8 cellular contexts compared by ENCODE assay signal in genomic region chr5:138542956-138543729, GRCh38. TPM values are rescaled to one million over a fixed set of nuclear protein-coding genes. Genes with fewer than 3 reads are reported as not detected.
DNase-seq lines count a peak whose midpoint lies in the region; ATAC-seq, FAIRE-seq and TF ChIP-seq lines count a peak whose summit lies in the region.

ETF1 (minus strand) TSS chr5:138543236; CDS start chr5:138542918, 318 bp downstream.

- peaks cover 40% of the 10 kb centered on the region for H4K20me1 ChIP-seq in IMR-90 (ENCODE audit: insufficient read depth, low read length)
- H4K20me1 ChIP-seq in endothelial cell of umbilical vein (replicated peaks; ENCODE audit: control insufficient read depth, extremely low read depth, insufficient read depth, low read length) = peaks cover 8% of the 10 kb centered on the region

- H2AK5ac ChIP-seq in IMR-90 (ENCODE audit: low read depth, low read length) = peak within 1 kb of the TSS; percentile 89

- peaks cover 10% of the 10 kb centered on the region; the same call in 1 of the 2 replicates for H3K9me1 ChIP-seq in IMR-90 (ENCODE audit: insufficient read depth, low read length)
- no peaks in the 10 kb centered on the region for H3K9me1 ChIP-seq in endothelial cell of umbilical vein (replicated peaks; ENCODE audit: control insufficient read depth, extremely low read depth, insufficient read depth, low read length)

- H3K9me3 ChIP-seq in IMR-90 (ENCODE audit: control insufficient read depth, insufficient read depth, low read length) (no peaks in the 10 kb centered on the region), endothelial cell of umbilical vein (replicated peaks; ENCODE audit: control insufficient read depth, insufficient read depth, low read length) (no peaks in the 10 kb centered on the region)

- peak; percentile 98 for FAIRE-seq in endothelial cell of umbilical vein (lab: Jason Lieb, UNC)

- TF ChIP-seq POLR2A in IMR-90 (IDR thresholded peaks at IDR 0.05; ENCODE audit: low read depth, low read length) (peak; percentile 92), endothelial cell of umbilical vein (IDR thresholded peaks at IDR 0.05; ENCODE audit: low read depth, low read length) (no peak)

- H4K8ac ChIP-seq in IMR-90 (ENCODE audit: low read depth in 2 of 2, low read length in 2 of 2) = peak within 1 kb of the TSS; percentile 93 to 99

- H3K79me1 ChIP-seq in IMR-90 (ENCODE audit: low read depth in 1 of 2, low read length in 2 of 2) = peaks cover 9 to 53% of the 10 kb centered on the region in 2 experiments; a peak in 3 of 4 replicates

- H3K14ac ChIP-seq in IMR-90 (replicated peaks; ENCODE audit: low read depth, low read length) = peak within 1 kb of the TSS; percentile 100

- POLR2A ChIA-PET in IMR-90 (lab: Charles Lee; ENCODE audit: unreplicated experiment) = interaction anchor here (2.3 kb wide), 1 partner anchor 78 kb away, joined by 7 read pairs; the partner anchor contains the start of gene EGR1
- POLR2A ChIA-PET in endothelial cell of umbilical vein (lab: Charles Lee) = interaction anchor here (0.7 to 1.6 kb wide), 4 partner anchors 11 to 751 kb away, joined by 3 to 5 read pairs (median 4); no protein-coding TSS in a partner anchor

- 4% methylated on average over 13 of the region's 70 CpGs; no CpG with 5 or more reads in 1 of the 2 experiments for WGBS in IMR-90 (ENCODE audit: extremely low coverage in 2 of 2, insufficient read length in 1 of 2), 2 experiments

- peaks cover 88% of the 10 kb centered on the region for H3K79me2 ChIP-seq in endothelial cell of umbilical vein (ENCODE audit: control insufficient read depth, insufficient read depth, low read length)

- H3K27me3 ChIP-seq in IMR-90 (ENCODE audit: control insufficient read depth, insufficient read depth, low read length) (no peaks in the 10 kb centered on the region), endothelial cell of umbilical vein (ENCODE audit: control insufficient read depth in 2 of 2, insufficient read depth in 2 of 2, low read length in 2 of 2) (no peaks in the 10 kb centered on the region)

- DNase-seq in DMS 273 (lab: John Stamatoyannopoulos, UW; ENCODE audit: unreplicated experiment) (peak; percentile 100), IMR-90 (peak; percentile 99), OCI-M1 (lab: John Stamatoyannopoulos, UW) (peak; percentile 99), activated T-cell treated with anti-CD3 and anti-CD28 coated beads for 24 hours (ENCODE audit: low read depth) (peak; percentile 100), endothelial cell of umbilical vein (ENCODE audit: low read depth, low spot score) (peak; percentile 100), middle frontal gyrus (ENCODE audit: extremely low spot score, low spot score) (peak; percentile 99)
- peak; percentile 99 for DNase-seq in stimulated activated CD8-positive, alpha-beta memory T cell treated with anti-CD3 and anti-CD28 coated beads, Interleukin-2, amount 100 ng/mL, for 48 hours (ENCODE audit: low read depth in 2 of 2)

- peak within 1 kb of the TSS; percentile 79 for H4K5ac ChIP-seq in IMR-90 (ENCODE audit: low read depth, low read length)

- H2BK120ac ChIP-seq in IMR-90 (ENCODE audit: low read depth, low read length) = peak within 1 kb of the TSS; percentile 96

- H3K9ac ChIP-seq in IMR-90 (ENCODE audit: low read depth, low read length) = peak within 1 kb of the TSS; percentile 91
- peak within 1 kb of the TSS; percentile 100 for H3K9ac ChIP-seq in endothelial cell of umbilical vein (replicated peaks; ENCODE audit: extremely low read depth, insufficient read depth, low read length)

- no TSS peak for BruUV-seq in IMR-90 (replicated peaks; lab: Mats Ljungman, UMichigan)
- BruUV-seq in endothelial cell of umbilical vein (replicated peaks; lab: Mats Ljungman, UMichigan) = no TSS peak

- peak within 1 kb of the TSS; percentile 98 for H2AFZ ChIP-seq in IMR-90 (replicated peaks; ENCODE audit: low read length, poor library complexity)
- peak within 1 kb of the TSS; percentile 92 for H2AFZ ChIP-seq in endothelial cell of umbilical vein (ENCODE audit: low read depth, low read length)

- peaks cover 6% of the 10 kb centered on the region for H3K4me1 ChIP-seq in IMR-90 (ENCODE audit: control insufficient read depth, insufficient read depth, low read length)
- H3K4me1 ChIP-seq in endothelial cell of umbilical vein (ENCODE audit: control insufficient read depth, extremely low read depth, insufficient read depth, low read length) = peaks cover 33% of the 10 kb centered on the region

- H3K4me3 ChIP-seq in IMR-90 (ENCODE audit: insufficient read depth, low read depth, low read length) (peak within 1 kb of the TSS; percentile 76), endothelial cell of umbilical vein (replicated peaks in 1 of 3; ENCODE audit: insufficient read depth in 1 of 3, low read depth in 1 of 3, low read length in 3 of 3) (peak within 1 kb of the TSS; percentile 79 to 95 (median 82))

- CTCF ChIA-PET in IMR-90 (lab: Yijun Ruan, JAX) = interaction anchor here (0.7 to 1.3 kb wide), 5 partner anchors 10 to 729 kb away, joined by 3 read pairs; no protein-coding TSS in a partner anchor
- CTCF ChIA-PET in endothelial cell of umbilical vein (lab: Charles Lee) = interaction anchor here (0.6 to 2.5 kb wide), 7 partner anchors 9 to 191 kb away, joined by 3 to 7 read pairs (median 3); partner anchors contain the start of genes KDM3B and REEP2

- intact Hi-C loops in IMR-90 (cut with micrococcal nuclease) = loop anchor here (1.0 kb wide), 1 partner anchor 79 kb away; no protein-coding TSS in a partner anchor
- intact Hi-C loops in endothelial cell of umbilical vein (cut with micrococcal nuclease) = loop anchor here (1.0 kb wide), 2 partner anchors 32 to 78 kb away; partner anchors contain the start of genes EGR1 and HSPA9

- peak within 1 kb of the TSS; percentile 94; the same call in 2 of the 3 replicates for H2BK15ac ChIP-seq in IMR-90 (ENCODE audit: low read depth, low read length)

- TF ChIP-seq CTCF in IMR-90 (conservative IDR thresholded peaks at IDR 0.05; ENCODE audit: low read depth, low read length) (no peak), endothelial cell of umbilical vein (IDR thresholded peaks at IDR 0.05; ENCODE audit: extremely low read depth in 1 of 2, insufficient read depth in 1 of 2, low read depth in 1 of 2, low read length in 2 of 2) (no peak)

- H3K56ac ChIP-seq in IMR-90 (ENCODE audit: extremely low read depth, insufficient read depth, low read length) = peak within 1 kb of the TSS; percentile 100

- peak within 1 kb of the TSS; percentile 100 for H3K23ac ChIP-seq in IMR-90 (ENCODE audit: low read depth, low read length)

- H3K4ac ChIP-seq in IMR-90 (ENCODE audit: low read depth, low read length) = peak within 1 kb of the TSS; percentile 100

- in situ Hi-C loops in IMR-90 (cut with MboI; ENCODE audit: low sequenced_read_pairs) = no loop called here

- H2AK9ac ChIP-seq in IMR-90 (replicated peaks; ENCODE audit: low read depth, low read length, poor library complexity) = peak within 1 kb of the TSS; percentile 99

- dilution Hi-C loops in IMR-90 (cut with HindIII; ENCODE audit: low sequenced_read_pairs, unreplicated experiment) = no loop called here
- dilution Hi-C loops in endothelial cell of umbilical vein (cut with MboI; ENCODE audit: extremely low pct_ligation_motif_present, low sequenced_read_pairs) = no loop called here

- H3K27ac ChIP-seq in IMR-90 (ENCODE audit: insufficient read depth, low read length) (peak within 1 kb of the TSS; percentile 92), endothelial cell of umbilical vein (ENCODE audit: insufficient read depth, low read depth, low read length) (peak within 1 kb of the TSS; percentile 100)

- peak within 1 kb of the TSS; percentile 97 for H4K91ac ChIP-seq in IMR-90 (ENCODE audit: insufficient read depth, low read depth, low read length)

- peak within 1 kb of the TSS; percentile 94 for H2BK5ac ChIP-seq in IMR-90 (ENCODE audit: low read depth, low read length, poor library complexity, severe bottlenecking)

- H2BK20ac ChIP-seq in IMR-90 (ENCODE audit: low read depth, low read length) = peak within 1 kb of the TSS; percentile 82; the same call in 1 of the 2 replicates

- no peak for TF ChIP-seq RAD21 in IMR-90 (IDR thresholded peaks at IDR 0.05; ENCODE audit: low read length)

- ATAC-seq in GM21528 (IDR thresholded peaks at IDR 0.05; ENCODE audit: low FRiP score, unreplicated experiment) (peak; percentile 91), IMR-90 (ENCODE audit: low read depth) (peak; percentile 93)

- H3K36me3 ChIP-seq in IMR-90 (ENCODE audit: control insufficient read depth, insufficient read depth, low read length) = no peaks in the 10 kb centered on the region
- H3K36me3 ChIP-seq in endothelial cell of umbilical vein (ENCODE audit: control insufficient read depth in 2 of 2, extremely low read depth in 1 of 2, insufficient read depth in 2 of 2, low read length in 2 of 2) = peaks cover 0 to 8% of the 10 kb centered on the region in 2 experiments

- peak within 1 kb of the TSS; percentile 98 for H3K4me2 ChIP-seq in IMR-90 (ENCODE audit: low read depth, low read length)
- H3K4me2 ChIP-seq in endothelial cell of umbilical vein (ENCODE audit: insufficient read depth, low read length) = peak within 1 kb of the TSS; percentile 97

- H3K18ac ChIP-seq in IMR-90 (ENCODE audit: low read depth, low read length) = peak within 1 kb of the TSS; percentile 87

TF ChIP-seq in IMR-90, 13 proteins besides CTCF, POLR2A, EP300 and RAD21 (continues in another document):
- TF ChIP-seq NFE2L2 (IDR thresholded peaks at IDR 0.05; ENCODE audit: low read depth, low read length) = 0 out of 2 replicates have a peak, but pooled peaks have one; percentile 6
- peak; percentile 100 for TF ChIP-seq MAZ (IDR thresholded peaks at IDR 0.05; ENCODE audit: borderline replicate concordance, low read depth, low read length)

TF ChIP-seq in endothelial cell of umbilical vein, 7 proteins besides CTCF, POLR2A, EP300 and RAD21 (continues in another document):
- peak; percentile 17 for TF ChIP-seq FOS (IDR thresholded peaks at IDR 0.05; ENCODE audit: borderline replicate concordance, insufficient read depth, low read length)
- TF ChIP-seq GATA2 (IDR thresholded peaks at IDR 0.05; ENCODE audit: insufficient read depth, insufficient read length, low read depth, low read length) = no peak
- TF ChIP-seq MYC (IDR thresholded peaks at IDR 0.05; ENCODE audit: low read depth, low read length) = peak; percentile 57
- no peak for TF ChIP-seq JUN (IDR thresholded peaks at IDR 0.05; ENCODE audit: borderline replicate concordance, insufficient read depth, insufficient read length, low read depth)

RNA-seq across cellular contexts. Expression of gene ETF1, which starts in this region (rescaled TPM):
- total RNA-seq in IMR-90 (2012; rRNA removed) = 126 and 144 TPM in 2 replicates
- polyA plus RNA-seq in IMR-90 (2012; rRNA removed) = 45.4 and 53.2 TPM in 2 replicates
- 12.4 and 13.0 TPM in 2 replicates for polyA plus RNA-seq in IMR-90 (2012; cell fraction: cytosol; rRNA removed)
- 9.0 and 49.9 TPM in 2 replicates for polyA plus RNA-seq in IMR-90 (2012; cell fraction: nucleus; rRNA removed; ENCODE audit: low replicate concordance)
- total RNA-seq in endothelial cell of umbilical vein = 103 and 114 TPM in 2 replicates
- 27.5 and 32.9 TPM in 2 replicates for polyA plus RNA-seq in endothelial cell of umbilical vein
- 41.6 and 46.3 TPM in 2 replicates for polyA plus RNA-seq in endothelial cell of umbilical vein (2011; cell fraction: cytosol; rRNA removed)
- polyA plus RNA-seq in endothelial cell of umbilical vein (2011; cell fraction: nucleus; rRNA removed) = 44.0 and 51.8 TPM in 2 replicates
- polyA plus RNA-seq in endothelial cell of umbilical vein (2012) = 68.3 and 105 TPM in 2 replicates
- polyA minus RNA-seq in endothelial cell of umbilical vein = 46.4 and 54.1 TPM in 2 replicates
- 66.0 TPM for polyA minus RNA-seq in endothelial cell of umbilical vein (2011; cell fraction: cytosol; rRNA and poly(A)+ RNA removed)
- polyA minus RNA-seq in endothelial cell of umbilical vein (2011; cell fraction: nucleus; rRNA and poly(A)+ RNA removed) = 29.2 and 35.0 TPM in 2 replicates

Comparison
In these comparisons a context has a peak if more than half of its experiments do, and no peak if none do; other contexts are left out.
1. Peak in every context shown above with its lines: DNase-seq, ATAC-seq, H3K4me3 ChIP-seq and H3K27ac ChIP-seq.